30 cellular contexts compared by ENCODE assay signal in the genomic region with DNA sequence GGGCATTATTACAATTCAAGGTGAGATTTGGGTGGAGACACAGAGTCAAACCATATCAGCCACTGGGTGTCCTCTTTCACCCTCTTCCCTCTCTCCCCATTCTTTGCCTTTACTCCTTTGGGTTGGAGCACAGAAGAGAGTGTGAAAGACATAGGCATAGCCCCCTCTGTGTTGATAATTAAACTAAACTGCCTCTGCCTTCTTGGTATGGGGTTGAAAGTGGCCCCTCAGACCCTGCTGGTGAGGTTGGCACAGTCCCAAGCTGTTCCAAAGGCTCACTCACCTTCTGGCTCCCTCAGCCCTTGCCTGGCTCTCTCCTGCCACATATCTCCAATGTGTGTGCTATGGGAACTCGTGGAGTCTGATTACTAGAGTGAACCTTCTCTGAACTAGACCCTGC.
"Had no signal": no experiment of that assay in that cellular context is flagged by ENCODE, and none has a peak within 500 bp of the region (broad histone marks: within the 10 kb centered on the region; RNA-seq: fewer than 3 reads in every experiment).

No MANE protein-coding gene starts in this region.

- H3K9me3 ChIP-seq: neutrophil, ovary, psoas muscle, right lobe of liver, suprapubic skin, testis, tibial artery, transverse colon, vagina had no signal

- H3K27ac Mint-ChIP-seq: naive thymus-derived CD8-positive, alpha-beta T cell; natural killer cell treated with Interleukin-12 subunit alpha and Interleukin-12 subunit beta and Interleukin-15 and Interleukin-18, amount 100 ng/mL, for 72 hours; progenitor cell of endocrine pancreas; stimulated activated memory B cell treated with anti-CD40 and anti-IgM and Interleukin-4, amounts not matched to agents 10 μg/mL and 1 μg/mL and 100 μg/mL, for 72 hours; stimulated activated naive CD8-positive, alpha-beta T cell treated with anti-CD3 and anti-CD28 coated beads, Interleukin-15, amount 100 ng/mL, for 72 hours; type B pancreatic cell had no signal

- H3K36me3 Mint-ChIP-seq: naive B cell; naive thymus-derived CD8-positive, alpha-beta T cell; natural killer cell treated with Interleukin-12 subunit alpha and Interleukin-12 subunit beta and Interleukin-15 and Interleukin-18, amount 100 ng/mL, for 72 hours; stimulated activated memory B cell treated with anti-CD40 and anti-IgM and Interleukin-4, amounts not matched to agents 10 μg/mL and 1 μg/mL and 100 μg/mL, for 72 hours; type B pancreatic cell had no signal

- H3K9me3 Mint-ChIP-seq: natural killer cell treated with Interleukin-12 subunit alpha and Interleukin-12 subunit beta and Interleukin-15 and Interleukin-18, amount 100 ng/mL, for 72 hours had no signal

- H3K27ac ChIP-seq: neutrophil, ovary, psoas muscle, right lobe of liver, sigmoid colon, suprapubic skin, testis, tibial artery, transverse colon, vagina had no signal

- DNase-seq: naive B cell; naive thymus-derived CD8-positive, alpha-beta T cell; nephron progenitor cell; nucleus accumbens; ovary; psoas muscle; right cardiac atrium; right lobe of liver; sigmoid colon; small intestine; stimulated activated CD4-positive, alpha-beta T cell treated with anti-CD3 and anti-CD28 coated beads, Interleukin-15, amount 100 ng/mL, for 24 hours; stimulated activated CD4-positive, alpha-beta T cell treated with anti-CD3 and anti-CD28 coated beads, Interleukin-2, amount 100 ng/mL, for 24 hours; stimulated activated CD4-positive, alpha-beta T cell treated with anti-CD3 and anti-CD28 coated beads, Interleukin-2, amount 100 ng/mL, for 48 hours; stimulated activated CD4-positive, alpha-beta T cell treated with anti-CD3 and anti-CD28 coated beads, Interleukin-4, amount 100 ng/mL, for 24 hours; stimulated activated naive CD4-positive, alpha-beta T cell; stimulated activated naive CD8-positive, alpha-beta T cell treated with anti-CD3 and anti-CD28 coated beads, Interleukin-15, amount 100 ng/mL, for 72 hours; stimulated activated naive CD8-positive, alpha-beta T cell treated with anti-CD3 and anti-CD28 coated beads, Interleukin-15, Interleukin-2, amounts not matched to agents 100 U/mL and 50 U/mL, for 24 hours; substantia nigra; testis; tibial artery; transverse colon had no signal

- H3K4me3 Mint-ChIP-seq: naive B cell; naive thymus-derived CD8-positive, alpha-beta T cell; natural killer cell treated with Interleukin-12 subunit alpha and Interleukin-12 subunit beta and Interleukin-15 and Interleukin-18, amount 100 ng/mL, for 72 hours; nephron progenitor cell; neural crest cell; stimulated activated memory B cell treated with anti-CD40 and anti-IgM and Interleukin-4, amounts not matched to agents 10 μg/mL and 1 μg/mL and 100 μg/mL, for 72 hours; stimulated activated naive CD8-positive, alpha-beta T cell treated with anti-CD3 and anti-CD28 coated beads, Interleukin-15, amount 100 ng/mL, for 72 hours; type B pancreatic cell had no signal

- H3K27me3 ChIP-seq: neutrophil, ovary, right lobe of liver, sigmoid colon, suprapubic skin, testis, tibial artery, transverse colon, vagina had no signal

- H3K27me3 Mint-ChIP-seq: progenitor cell of endocrine pancreas; stimulated activated memory B cell treated with anti-CD40 and anti-IgM and Interleukin-4, amounts not matched to agents 10 μg/mL and 1 μg/mL and 100 μg/mL, for 72 hours had no signal

- ATAC-seq: naive thymus-derived CD8-positive, alpha-beta T cell; psoas muscle; right cardiac atrium; right lobe of liver; stimulated activated memory B cell treated with anti-CD40 and anti-IgM and Interleukin-4, amounts not matched to agents 10 μg/mL and 1 μg/mL and 100 μg/mL, for 72 hours; stimulated activated naive CD8-positive, alpha-beta T cell treated with anti-CD3 and anti-CD28 coated beads, Interleukin-15, amount 100 ng/mL, for 72 hours; stimulated activated naive CD8-positive, alpha-beta T cell treated with anti-CD3 and anti-CD28 coated beads, Interleukin-15, Interleukin-2, amounts not matched to agents 100 U/mL and 50 U/mL, for 24 hours had no signal

- H3K36me3 ChIP-seq: neutrophil, ovary, right lobe of liver, sigmoid colon, suprapubic skin, tibial artery, transverse colon, vagina had no signal

- H3K4me3 ChIP-seq: ovary, psoas muscle, right lobe of liver, sigmoid colon, suprapubic skin, testis, tibial artery, transverse colon, vagina had no signal

- FAIRE-seq: small intestine, urothelium cell line had no signal

- H3K4me1 ChIP-seq: psoas muscle, right lobe of liver, sigmoid colon, suprapubic skin, testis, tibial artery, transverse colon, vagina had no signal

- H3K4me1 Mint-ChIP-seq: naive B cell; naive thymus-derived CD8-positive, alpha-beta T cell; neural crest cell; stimulated activated memory B cell treated with anti-CD40 and anti-IgM and Interleukin-4, amounts not matched to agents 10 μg/mL and 1 μg/mL and 100 μg/mL, for 72 hours; stimulated activated naive CD8-positive, alpha-beta T cell treated with anti-CD3 and anti-CD28 coated beads, Interleukin-15, amount 100 ng/mL, for 72 hours had no signal
